ENCODE assay signal across 10 cellular contexts in genomic region chr12:89494411-89495231, GRCh38. TPM values are rescaled to one million over a fixed set of nuclear protein-coding genes. Genes with fewer than 3 reads are reported as not detected.
DNase-seq lines count a peak whose midpoint lies in the region; ATAC-seq, FAIRE-seq and TF ChIP-seq lines count a peak whose summit lies in the region.
"Had no signal": no experiment of that assay in that cellular context is flagged by ENCODE, and none has a peak within 500 bp of the region (broad histone marks: within the 10 kb centered on the region; RNA-seq: fewer than 3 reads in every experiment).

No MANE protein-coding gene starts in this region.

- H3K9ac ChIP-seq in fibroblast of lung (ENCODE audit: insufficient read depth, low read length) = no peak overlapping the region

- intact Hi-C loops in mucosa of descending colon (cut with DNase I, micrococcal nuclease) = no loop called here

- no peaks in the 10 kb centered on the region for H3K27me3 ChIP-seq in fibroblast of lung (ENCODE audit: control insufficient read depth, insufficient read depth, low read length)

- H3K9me3 ChIP-seq in fibroblast of lung (ENCODE audit: control insufficient read depth, insufficient read depth, low read depth, low read length) = no peaks in the 10 kb centered on the region
- H3K9me3 ChIP-seq in mucosa of descending colon = no peaks in the 10 kb centered on the region

- H3K4me2 ChIP-seq in fibroblast of lung (ENCODE audit: extremely low read depth, insufficient read depth, low read length) = no peak overlapping the region

- no peaks in the 10 kb centered on the region for H3K36me3 ChIP-seq in fibroblast of lung (ENCODE audit: control insufficient read depth, insufficient read depth, low read length)
- H3K36me3 ChIP-seq in mucosa of descending colon (ENCODE audit: low read depth) = no peaks in the 10 kb centered on the region

- FAIRE-seq in GM19239 (lab: Jason Lieb, UNC) = no peak
- FAIRE-seq in RCC 7860 (lab: Jason Lieb, UNC) = no peak
- FAIRE-seq: colon had no signal

- H3K4me1 ChIP-seq in fibroblast of lung (ENCODE audit: control insufficient read depth, extremely low read depth, insufficient read depth, low read length) = peaks cover 3% of the 10 kb centered on the region
- H3K4me1 ChIP-seq in mucosa of descending colon (ENCODE audit: low read depth) = peaks cover 14% of the 10 kb centered on the region

- ATAC-seq in GM19468 (IDR thresholded peaks at IDR 0.05; ENCODE audit: extremely low read depth, unreplicated experiment) (peak; percentile 25), mucosa of descending colon (no peak), HG02763 (IDR thresholded peaks at IDR 0.05; ENCODE audit: unreplicated experiment) (no peak)

- no peaks in the 10 kb centered on the region for H4K20me1 ChIP-seq in fibroblast of lung (ENCODE audit: control insufficient read depth, extremely low read depth, insufficient read depth, low read length)

- H3K79me2 ChIP-seq in fibroblast of lung (ENCODE audit: control insufficient read depth, insufficient read depth, low read length) = no peaks in the 10 kb centered on the region

- no peak overlapping the region for H2AFZ ChIP-seq in fibroblast of lung (ENCODE audit: low read length)

- H3K4me3 ChIP-seq in AG10803 (ENCODE audit: low read length) = no peak overlapping the region
- H3K4me3 ChIP-seq in fibroblast of lung (replicated peaks in 1 of 4; ENCODE audit: control extremely low read depth in 1 of 4, insufficient read depth in 1 of 4, low read depth in 3 of 4, low read length in 4 of 4) = no peak overlapping the region
- H3K4me3 ChIP-seq in mucosa of descending colon = no peak overlapping the region

- TF ChIP-seq CTCF in AG10803 (conservative IDR thresholded peaks at IDR 0.05; ENCODE audit: low read length) (no peak), fibroblast of lung (conservative IDR thresholded peaks at IDR 0.05 in 1 of 2, IDR thresholded peaks at IDR 0.05 in 1 of 2; ENCODE audit: low read depth in 1 of 2, low read length in 2 of 2) (no peak), mucosa of descending colon (IDR thresholded peaks at IDR 0.05) (no peak)

- no peak overlapping the region for H3K27ac ChIP-seq in fibroblast of lung (ENCODE audit: insufficient read depth, low read length)

- DNase-seq in AG10803 (ENCODE audit: low read depth) (peak; percentile 22), MV-4-11 (lab: John Stamatoyannopoulos, UW) (peak; percentile 53), fibroblast of lung (ENCODE audit: low read depth in 2 of 2) (peak; percentile 34 to 55), GM19239 (ENCODE audit: insufficient read length, low spot score) (no peak), mucosa of descending colon (no peak), RCC 7860 (ENCODE audit: low spot score) (no peak)
- DNase-seq: NCI-H524 treated with DMSO at 0.1 percent for 48 hours had no signal

RNA-seq across cellular contexts. Expression of gene GALNT4, which starts 30.0 kb away (rescaled TPM):
- total RNA-seq in fibroblast of lung (10.8 and 16.0 TPM in 2 replicates), mucosa of descending colon (10 to 100 TPM; 19.3 to 49.6 (median 41.9) TPM)
- polyA plus RNA-seq in fibroblast of lung = 7.0 and 9.1 TPM in 2 replicates
- polyA plus RNA-seq in fibroblast of lung (2012) = 5.1 and 6.9 TPM in 2 replicates
- polyA minus RNA-seq in fibroblast of lung (ENCODE audit: low replicate concordance) = 1.3 TPM in 2 replicates

RNA-seq across cellular contexts. Expression of gene POC1B, which starts 31.2 kb away (rescaled TPM):
- 16.7 and 18.0 TPM in 2 replicates for total RNA-seq in fibroblast of lung
- 9.7 and 10.2 TPM in 2 replicates for polyA plus RNA-seq in fibroblast of lung
- polyA plus RNA-seq in fibroblast of lung (2012) = 5.3 and 6.0 TPM in 2 replicates
- 1.3 and 13.4 TPM in 2 replicates for polyA minus RNA-seq in fibroblast of lung (ENCODE audit: low replicate concordance)
- total RNA-seq in mucosa of descending colon = 10 to 100 TPM; 20.3 to 24.5 (median 24.1) TPM

Comparison
In these comparisons a context has a peak if more than half of its experiments do, and no peak if none do; other contexts are left out.
1. DNase-seq: peak in AG10803 (single experiment), MV-4-11 (single experiment) and fibroblast of lung (2 of 2); none in GM19239 (single experiment), mucosa of descending colon (0 of 3) and RCC 7860 (single experiment).